In the genomic region with DNA sequence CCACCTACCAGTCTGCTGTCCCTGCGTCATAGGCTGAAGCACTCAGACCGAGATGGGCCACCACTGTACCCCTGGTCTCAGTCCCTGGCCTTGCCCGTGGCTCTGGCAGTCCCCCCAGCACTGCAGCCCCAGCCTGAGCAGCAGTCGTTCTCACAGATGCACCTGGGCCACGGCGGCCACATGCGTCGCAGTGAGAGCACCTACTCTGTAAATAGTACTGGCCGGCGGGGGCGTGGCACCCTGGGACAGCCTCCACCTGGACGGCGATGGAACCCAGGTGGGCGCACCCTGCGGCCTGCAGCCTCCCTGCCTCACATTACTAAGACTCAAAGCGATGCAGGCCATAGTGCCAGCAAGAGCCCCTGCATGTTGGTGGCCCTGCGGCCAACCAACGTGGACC, we compare ENCODE assay signal across 16 cellular contexts.
DNase-seq lines count a peak whose midpoint lies in the region; ATAC-seq, FAIRE-seq and TF ChIP-seq lines count a peak whose summit lies in the region.
"Had no signal": no experiment of that assay in that cellular context is flagged by ENCODE, and none has a peak within 500 bp of the region (broad histone marks: within the 10 kb centered on the region; RNA-seq: fewer than 3 reads in every experiment).

No MANE protein-coding gene starts in this region.

- TF ChIP-seq RAD21 in GM12878 (IDR thresholded peaks at IDR 0.05; ENCODE audit: insufficient read depth, low read depth, low read length), result no peak

- H3K4me2 ChIP-seq in GM12878 (ENCODE audit: control insufficient read depth, insufficient read depth), result no peak overlapping the region

- CTCF ChIA-PET in Calu3 (lab: Charles Lee) (no interaction called here), GM12878 (lab: Yijun Ruan, JAX) (no interaction called here)

- H3K9me3 Mint-ChIP-seq in Calu3 (ENCODE audit: low read depth, unreplicated experiment), result no peaks in the 10 kb centered on the region
- H3K9me3 Mint-ChIP-seq in stimulated activated effector memory CD8-positive, alpha-beta T cell treated with anti-CD3 and anti-CD28 coated beads, Interleukin-12 subunit alpha, Interleukin-12 subunit beta, amount 100 ng/mL, for 72 hours, result peaks cover 5% of the 10 kb centered on the region

- H4K20me1 ChIP-seq in GM12878 (ENCODE audit: control insufficient read depth, insufficient read depth), result no peaks in the 10 kb centered on the region

- TF ChIP-seq POLR2A in GM12878 (IDR thresholded peaks at IDR 0.05; ENCODE audit: low read depth, low read length), result peak; percentile 44; the same call in 1 of the 2 replicates

- no peak for FAIRE-seq in GM12878 (lab: Jason Lieb, UNC)
- FAIRE-seq: G401.6, GM19239, H1 had no signal

- H3K27me3 Mint-ChIP-seq in Calu3 (ENCODE audit: unreplicated experiment), result peaks cover 33% of the 10 kb centered on the region

- peaks cover 0 to 12% of the 10 kb centered on the region in 2 experiments for H3K36me3 ChIP-seq in GM12878 (ENCODE audit: control insufficient read depth in 2 of 2, insufficient read depth in 2 of 2, low read length in 1 of 2)

- no peaks in the 10 kb centered on the region for H3K27me3 ChIP-seq in GM12878 (replicated peaks in 1 of 2; ENCODE audit: control insufficient read depth in 2 of 2, insufficient read depth in 2 of 2, low read length in 1 of 2)

- peaks cover 5% of the 10 kb centered on the region for H3K36me3 Mint-ChIP-seq in Calu3 (ENCODE audit: insufficient read depth, unreplicated experiment)
- H3K36me3 Mint-ChIP-seq in stimulated activated effector memory CD8-positive, alpha-beta T cell treated with anti-CD3 and anti-CD28 coated beads, Interleukin-12 subunit alpha, Interleukin-12 subunit beta, amount 100 ng/mL, for 72 hours, result no peaks in the 10 kb centered on the region
- H3K36me3 Mint-ChIP-seq: CD4-positive, alpha-beta memory T cell had no signal

- no peaks in the 10 kb centered on the region for H3K4me1 Mint-ChIP-seq in Calu3 (ENCODE audit: low read depth, unreplicated experiment)
- no peaks in the 10 kb centered on the region for H3K4me1 Mint-ChIP-seq in stimulated activated effector memory CD8-positive, alpha-beta T cell treated with anti-CD3 and anti-CD28 coated beads, Interleukin-12 subunit alpha, Interleukin-12 subunit beta, amount 100 ng/mL, for 72 hours

- WGBS in GM12878 (ENCODE audit: insufficient coverage, insufficient replicate concordance, low lambda C conversion rate, missing lambda C conversion rate), result 67% methylated on average over 18 of the region's 18 CpGs

- RAD21 ChIA-PET in GM12878 (lab: Charles Lee; ENCODE audit: unreplicated experiment), result no interaction called here

- DNase-seq in Calu3 (no peak), GM12878 (ENCODE audit: low read depth, low spot score) (no peak), mesenteric fat pad (ENCODE audit: low spot score) (no peak), NCI-H1105 treated with DMSO at 0.1 percent for 48 hours (lab: John Stamatoyannopoulos, UW) (no peak)
- DNase-seq in stimulated activated effector memory CD8-positive, alpha-beta T cell treated with anti-CD3 and anti-CD28 coated beads, Interleukin-12 subunit alpha, Interleukin-12 subunit beta, amount 100 ng/mL, for 72 hours (ENCODE audit: low spot score in 2 of 2), result no peak
- DNase-seq: C1 segment of cervical spinal cord; CD4-positive, alpha-beta memory T cell; COR-L47; DMS153; DND-41; GM23248; HCEC 1CT had no signal

- BruUV-seq in Calu3 (replicated peaks; lab: Mats Ljungman, UMichigan) (no TSS peak), GM12878 (replicated peaks; lab: Mats Ljungman, UMichigan) (no TSS peak)

- no peak overlapping the region for H3K27ac ChIP-seq in GM12878 (ENCODE audit: control insufficient read depth, insufficient read depth)
- H3K27ac ChIP-seq: GM23248 had no signal

- no peak overlapping the region for H3K4me3 ChIP-seq in GM12878
- H3K4me3 ChIP-seq: GM23248 had no signal

- no peaks in the 10 kb centered on the region; the same call in 2 of the 3 replicates for H3K9me3 ChIP-seq in GM12878 (replicated peaks; ENCODE audit: control insufficient read depth, insufficient read depth, low read length)

- POLR2A ChIA-PET in GM12878 (lab: Charles Lee), result no interaction called here

- H3K4me3 Mint-ChIP-seq in Calu3 (ENCODE audit: low read depth, unreplicated experiment), result no peak overlapping the region
- H3K4me3 Mint-ChIP-seq in stimulated activated effector memory CD8-positive, alpha-beta T cell treated with anti-CD3 and anti-CD28 coated beads, Interleukin-12 subunit alpha, Interleukin-12 subunit beta, amount 100 ng/mL, for 72 hours, result no peak overlapping the region
- H3K4me3 Mint-ChIP-seq: CD4-positive, alpha-beta memory T cell had no signal

- no peak for TF ChIP-seq EP300 in GM12878 (IDR thresholded peaks at IDR 0.05; ENCODE audit: borderline replicate concordance in 1 of 2, control insufficient read depth in 1 of 2, low read depth in 2 of 2, low read length in 2 of 2)

- no peak for TF ChIP-seq CTCF in Calu3 (IDR thresholded peaks at IDR 0.05; ENCODE audit: unreplicated experiment)
- no peak for TF ChIP-seq CTCF in GM12878 (IDR thresholded peaks at IDR 0.05 in 2 of 3, conservative IDR thresholded peaks at IDR 0.05 in 1 of 3; ENCODE audit: control insufficient read depth in 2 of 3, extremely low read depth in 1 of 3, insufficient read depth in 1 of 3, low read depth in 3 of 3, low read length in 3 of 3)

- no peak overlapping the region for H3K9ac ChIP-seq in GM12878 (ENCODE audit: control insufficient read depth, insufficient read depth, low read length)
- H3K9ac ChIP-seq: GM23248 had no signal

- in situ Hi-C loops in GM12878 (cut with MboI), result no loop called here

- H2AFZ ChIP-seq in GM12878 (ENCODE audit: control insufficient read depth, low read depth, low read length), result no peak overlapping the region
- H2AFZ ChIP-seq: GM23248 had no signal

- ATAC-seq in GM12878 (no peak), HG03196 (IDR thresholded peaks at IDR 0.05; ENCODE audit: unreplicated experiment) (no peak)
- peak; percentile 17 for ATAC-seq in stimulated activated effector memory CD8-positive, alpha-beta T cell treated with anti-CD3 and anti-CD28 coated beads, Interleukin-12 subunit alpha, Interleukin-12 subunit beta, amount 100 ng/mL, for 72 hours

- no peaks in the 10 kb centered on the region for H3K4me1 ChIP-seq in GM12878 (ENCODE audit: control insufficient read depth, insufficient read depth, low read length)

- no peaks in the 10 kb centered on the region for H3K79me2 ChIP-seq in GM12878 (ENCODE audit: control insufficient read depth, insufficient read depth, low read length)

- SMC1A ChIA-PET in GM12878 (lab: Charles Lee; ENCODE audit: uncharacterized antibody, unreplicated experiment), result no interaction called here

- intact Hi-C loops in Calu3 (cut with micrococcal nuclease; ENCODE audit: unreplicated experiment) (no loop called here), GM12878 (cut with micrococcal nuclease; ENCODE audit: unreplicated experiment) (no loop called here)

- H3K27ac Mint-ChIP-seq in Calu3 (ENCODE audit: unreplicated experiment), result peak overlapping the region; percentile 37
- no peak overlapping the region for H3K27ac Mint-ChIP-seq in stimulated activated effector memory CD8-positive, alpha-beta T cell treated with anti-CD3 and anti-CD28 coated beads, Interleukin-12 subunit alpha, Interleukin-12 subunit beta, amount 100 ng/mL, for 72 hours
- H3K27ac Mint-ChIP-seq: CD4-positive, alpha-beta memory T cell had no signal

TF ChIP-seq in GM12878, 131 proteins besides CTCF, POLR2A, EP300 and RAD21:
- TF ChIP-seq POLR2AphosphoS2 (IDR thresholded peaks at IDR 0.05; ENCODE audit: low read depth, low read length) (no peak), TBL1XR1 (IDR thresholded peaks at IDR 0.05; ENCODE audit: low read depth, low read length) (no peak), RCOR1 (conservative IDR thresholded peaks at IDR 0.05; ENCODE audit: low read depth, low read length) (no peak), ZNF24 (IDR thresholded peaks at IDR 0.05) (no peak), NBN (IDR thresholded peaks at IDR 0.05) (no peak), TARDBP (IDR thresholded peaks at IDR 0.05; ENCODE audit: borderline replicate concordance) (no peak)
- TF ChIP-seq, protein P1, sequence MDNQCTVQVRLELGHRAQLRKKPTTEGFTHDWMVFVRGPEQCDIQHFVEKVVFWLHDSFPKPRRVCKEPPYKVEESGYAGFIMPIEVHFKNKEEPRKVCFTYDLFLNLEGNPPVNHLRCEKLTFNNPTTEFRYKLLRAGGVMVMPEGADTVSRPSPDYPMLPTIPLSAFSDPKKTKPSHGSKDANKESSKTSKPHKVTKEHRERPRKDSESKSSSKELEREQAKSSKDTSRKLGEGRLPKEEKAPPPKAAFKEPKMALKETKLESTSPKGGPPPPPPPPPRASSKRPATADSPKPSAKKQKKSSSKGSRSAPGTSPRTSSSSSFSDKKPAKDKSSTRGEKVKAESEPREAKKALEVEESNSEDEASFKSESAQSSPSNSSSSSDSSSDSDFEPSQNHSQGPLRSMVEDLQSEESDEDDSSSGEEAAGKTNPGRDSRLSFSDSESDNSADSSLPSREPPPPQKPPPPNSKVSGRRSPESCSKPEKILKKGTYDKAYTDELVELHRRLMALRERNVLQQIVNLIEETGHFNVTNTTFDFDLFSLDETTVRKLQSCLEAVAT (IDR thresholded peaks at IDR 0.05), result no peak
- TF ChIP-seq, protein P2, sequence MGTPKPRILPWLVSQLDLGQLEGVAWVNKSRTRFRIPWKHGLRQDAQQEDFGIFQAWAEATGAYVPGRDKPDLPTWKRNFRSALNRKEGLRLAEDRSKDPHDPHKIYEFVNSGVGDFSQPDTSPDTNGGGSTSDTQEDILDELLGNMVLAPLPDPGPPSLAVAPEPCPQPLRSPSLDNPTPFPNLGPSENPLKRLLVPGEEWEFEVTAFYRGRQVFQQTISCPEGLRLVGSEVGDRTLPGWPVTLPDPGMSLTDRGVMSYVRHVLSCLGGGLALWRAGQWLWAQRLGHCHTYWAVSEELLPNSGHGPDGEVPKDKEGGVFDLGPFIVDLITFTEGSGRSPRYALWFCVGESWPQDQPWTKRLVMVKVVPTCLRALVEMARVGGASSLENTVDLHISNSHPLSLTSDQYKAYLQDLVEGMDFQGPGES (IDR thresholded peaks at IDR 0.05), result no peak
